Comparison of ENCODE assay signal across 1 cellular context in the genomic region with DNA sequence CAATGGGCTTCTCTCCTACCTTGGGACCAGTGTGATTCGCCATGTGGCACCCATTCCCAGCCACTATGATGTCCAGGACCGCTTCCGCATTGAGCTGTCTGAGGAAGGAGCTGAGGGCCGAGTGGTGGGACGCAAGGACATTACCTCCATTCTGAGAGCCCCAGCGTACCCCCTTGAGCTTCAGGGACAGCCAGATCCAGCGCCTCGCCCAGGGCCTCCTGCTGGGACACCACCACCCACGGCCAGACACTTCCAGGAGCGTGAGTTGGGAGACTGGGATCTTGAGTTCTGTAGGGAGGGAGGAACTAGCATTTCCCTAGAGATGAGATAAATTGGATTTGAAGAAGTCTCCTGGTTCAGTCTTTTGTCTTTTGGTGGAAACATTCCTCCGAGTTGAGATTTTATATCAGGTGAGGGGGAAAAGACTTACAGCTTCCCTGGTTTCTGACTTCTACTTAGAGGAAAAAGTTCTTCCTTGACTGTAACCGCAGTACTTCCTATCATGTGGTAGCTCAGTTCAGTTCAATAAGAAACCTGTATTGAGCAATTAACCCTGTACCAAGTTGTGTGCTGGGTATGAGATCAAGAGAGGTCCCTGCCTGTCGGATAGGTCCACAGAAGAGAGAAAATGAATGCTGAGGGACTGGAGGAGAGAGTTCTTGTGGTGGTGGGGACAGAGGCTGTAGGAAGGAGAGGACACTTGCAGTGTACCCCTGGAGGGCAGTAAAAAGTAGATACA.
TF ChIP-seq lines count a peak whose summit lies in the region.

No MANE protein-coding gene starts in this region.

TF ChIP-seq in endothelial cell of umbilical vein, 7 proteins besides CTCF, POLR2A, EP300 and RAD21:
- TF ChIP-seq JUN (IDR thresholded peaks at IDR 0.05; ENCODE audit: borderline replicate concordance, insufficient read depth, insufficient read length, low read depth) (no peak), POLR2AphosphoS5 (IDR thresholded peaks at IDR 0.05; ENCODE audit: insufficient read depth, low read depth, low read length) (no peak)
- TF ChIP-seq, protein P1, sequence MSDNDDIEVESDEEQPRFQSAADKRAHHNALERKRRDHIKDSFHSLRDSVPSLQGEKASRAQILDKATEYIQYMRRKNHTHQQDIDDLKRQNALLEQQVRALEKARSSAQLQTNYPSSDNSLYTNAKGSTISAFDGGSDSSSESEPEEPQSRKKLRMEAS (IDR thresholded peaks at IDR 0.05; ENCODE audit: insufficient read depth, insufficient read length) = no peak
